ENCODE assay signal across 8 cellular contexts in the genomic region with DNA sequence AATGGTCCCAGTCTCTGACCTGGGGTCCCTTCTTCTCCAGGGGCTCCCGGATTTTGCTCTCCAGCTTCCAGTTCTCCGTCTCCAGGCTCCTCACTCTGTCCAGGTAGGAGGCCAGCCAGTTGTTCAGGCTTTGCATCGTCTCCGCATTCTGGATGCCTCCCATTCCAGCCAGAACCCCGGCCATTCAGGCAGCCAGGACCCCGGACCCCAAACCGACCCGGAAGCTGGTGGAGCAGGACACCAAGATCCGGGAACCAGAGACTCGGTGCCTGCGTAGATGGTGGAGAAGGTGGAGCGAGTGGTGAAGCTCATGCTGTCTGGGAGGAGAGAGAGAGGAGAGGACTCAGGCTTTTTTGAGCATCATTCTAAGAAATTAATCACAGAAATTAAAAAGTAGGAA.
"Had no signal": no experiment of that assay in that cellular context is flagged by ENCODE, and none has a peak within 500 bp of the region (broad histone marks: within the 10 kb centered on the region; RNA-seq: fewer than 3 reads in every experiment).

No MANE protein-coding gene starts in this region.

- DNase-seq: GDM1, GF-D8 had no signal

- FAIRE-seq: G401.6, GM12878, GM12891, GM12892, GM18507, GM19239 had no signal

- H3K4me3 ChIP-seq: GM12878 had no signal

- ATAC-seq: GM12878 had no signal
